Comparison of ENCODE assay signal across 11 cellular contexts in genomic region chr21:46287541-46287940, GRCh38. TPM values are rescaled to one million over a fixed set of nuclear protein-coding genes. Genes with fewer than 3 reads are reported as not detected.
DNase-seq lines count a peak whose midpoint lies in the region; ATAC-seq and TF ChIP-seq lines count a peak whose summit lies in the region.
"Had no signal": no experiment of that assay in that cellular context is flagged by ENCODE, and none has a peak within 500 bp of the region (broad histone marks: within the 10 kb centered on the region; RNA-seq: fewer than 3 reads in every experiment).

No MANE protein-coding gene starts in this region.

- no peak overlapping the region for H3K27ac Mint-ChIP-seq in activated naive CD8-positive, alpha-beta T cell
- H3K27ac Mint-ChIP-seq in activated naive CD8-positive, alpha-beta T cell treated with anti-CD3 and anti-CD28 coated beads, Interleukin-2, amount 50 U/mL, for 24 hours, result no peak overlapping the region
- peak overlapping the region in 1 of 6 donors; percentile 99 for H3K27ac Mint-ChIP-seq in immature natural killer cell

- no peaks in the 10 kb centered on the region for H3K9me3 Mint-ChIP-seq in activated naive CD8-positive, alpha-beta T cell (ENCODE audit: low read depth)
- H3K9me3 Mint-ChIP-seq in activated naive CD8-positive, alpha-beta T cell treated with anti-CD3 and anti-CD28 coated beads, Interleukin-2, amount 50 U/mL, for 24 hours, result no peaks in the 10 kb centered on the region
- H3K9me3 Mint-ChIP-seq in immature natural killer cell, result no peaks in the 10 kb centered on the region

- TF ChIP-seq CTCF in VCaP (conservative IDR thresholded peaks at IDR 0.05) (no peak), upper lobe of right lung (IDR thresholded peaks at IDR 0.05) (no peak)

- peaks cover 37% of the 10 kb centered on the region for H3K4me1 ChIP-seq in upper lobe of right lung

- H3K27me3 Mint-ChIP-seq in activated naive CD8-positive, alpha-beta T cell, result no peaks in the 10 kb centered on the region
- H3K27me3 Mint-ChIP-seq in activated naive CD8-positive, alpha-beta T cell treated with anti-CD3 and anti-CD28 coated beads, Interleukin-2, amount 50 U/mL, for 24 hours, result no peaks in the 10 kb centered on the region
- H3K27me3 Mint-ChIP-seq in immature natural killer cell (ENCODE audit: low read depth in 3 of 3), result peaks cover 3 to 16% (median 4%) of the 10 kb centered on the region in 3 donors

- peaks cover 28% of the 10 kb centered on the region for H3K36me3 ChIP-seq in upper lobe of right lung

- no peaks in the 10 kb centered on the region for H3K9me3 ChIP-seq in upper lobe of right lung

- H3K27ac ChIP-seq in VCaP (peak overlapping the region; percentile 99), upper lobe of right lung (no peak overlapping the region)

- no peaks in the 10 kb centered on the region for H3K27me3 ChIP-seq in upper lobe of right lung

- H3K4me1 Mint-ChIP-seq in activated naive CD8-positive, alpha-beta T cell (ENCODE audit: low read depth), result peaks cover 42% of the 10 kb centered on the region
- H3K4me1 Mint-ChIP-seq in activated naive CD8-positive, alpha-beta T cell treated with anti-CD3 and anti-CD28 coated beads, Interleukin-2, amount 50 U/mL, for 24 hours, result peaks cover 42% of the 10 kb centered on the region
- H3K4me1 Mint-ChIP-seq in immature natural killer cell, result peaks cover 46 to 53% of the 10 kb centered on the region in 2 donors

- peak overlapping the region; percentile 99 for H3K4me3 Mint-ChIP-seq in activated naive CD8-positive, alpha-beta T cell
- H3K4me3 Mint-ChIP-seq in activated naive CD8-positive, alpha-beta T cell treated with anti-CD3 and anti-CD28 coated beads, Interleukin-2, amount 50 U/mL, for 24 hours, result no peak overlapping the region
- H3K4me3 Mint-ChIP-seq in immature natural killer cell, result peak overlapping the region in 4 of 5 donors; percentile 12 to 100 (median 56)

- DNase-seq in activated naive CD8-positive, alpha-beta T cell treated with anti-CD3 and anti-CD28 coated beads, Interleukin-2, amount 50 U/mL, for 24 hours, result no peak
- no peak for DNase-seq in immature natural killer cell
- no peak for DNase-seq in upper lobe of right lung
- DNase-seq in NCI-H524 treated with DMSO at 0.1 percent for 48 hours (lab: John Stamatoyannopoulos, UW), result no peak
- no peak for DNase-seq in activated CD4-positive, alpha-beta T cell treated with anti-CD3 and anti-CD28 coated beads, Interleukin-2, amount 50 U/mL, for 4 hours
- DNase-seq: activated naive CD4-positive, alpha-beta T cell treated with anti-CD3 and anti-CD28 coated beads, Interleukin-2, amount 50 U/mL, for 16 hours; effector CD8-positive, alpha-beta T cell; stimulated activated CD4-positive, alpha-beta T cell treated with anti-CD3 and anti-CD28 coated beads, Interleukin-4, amount 100 ng/mL, for 1 hour had no signal

- peaks cover 7% of the 10 kb centered on the region for H3K36me3 Mint-ChIP-seq in activated naive CD8-positive, alpha-beta T cell
- H3K36me3 Mint-ChIP-seq in activated naive CD8-positive, alpha-beta T cell treated with anti-CD3 and anti-CD28 coated beads, Interleukin-2, amount 50 U/mL, for 24 hours (ENCODE audit: low read depth), result peaks cover 29% of the 10 kb centered on the region
- peaks cover 7 to 28% (median 25%) of the 10 kb centered on the region in 3 donors for H3K36me3 Mint-ChIP-seq in immature natural killer cell

- H3K4me3 ChIP-seq in upper lobe of right lung, result peak overlapping the region; percentile 80

- intact Hi-C loops in upper lobe of right lung (cut with DNase I), result no loop called here

- no peak for ATAC-seq in activated naive CD8-positive, alpha-beta T cell treated with anti-CD3 and anti-CD28 coated beads, Interleukin-2, amount 50 U/mL, for 24 hours
- ATAC-seq in upper lobe of right lung (no peak), HG02981 (IDR thresholded peaks at IDR 0.05; ENCODE audit: unreplicated experiment) (no peak)

RNA-seq across cellular contexts. Expression of gene YBEY, which starts 1.4 kb away (rescaled TPM):
- polyA plus RNA-seq in immature natural killer cell, result 10 to 100 TPM; 14.2 to 23.5 (median 22.1) TPM
- 14.0 TPM for total RNA-seq in upper lobe of right lung

RNA-seq across cellular contexts. Expression of gene MCM3AP, which starts 2.1 kb away (rescaled TPM):
- 10 to 100 TPM; 25.9 to 55.3 (median 28.5) TPM for polyA plus RNA-seq in immature natural killer cell
- total RNA-seq in upper lobe of right lung, result 92.2 TPM

RNA-seq across cellular contexts. Expression of gene C21orf58, which starts 36.1 kb away (rescaled TPM):
- polyA plus RNA-seq in immature natural killer cell, result 1 to 10 TPM in 1 of 3 donors, under 1 TPM in 2; 0.53 to 1.2 (median 0.91) TPM
- total RNA-seq in upper lobe of right lung, result 2.3 TPM

RNA-seq across cellular contexts. Expression of gene PCNT, which starts 36.4 kb away (rescaled TPM):
- 10 to 100 TPM in 1 of 3 donors, 1 to 10 TPM in 2; 2.9 to 47.0 (median 6.5) TPM for polyA plus RNA-seq in immature natural killer cell
- total RNA-seq in upper lobe of right lung, result 29.3 TPM

RNA-seq across cellular contexts. Expression of gene LSS, which starts 59.0 kb away (rescaled TPM):
- 10 to 100 TPM; 11.3 to 26.2 (median 13.9) TPM for polyA plus RNA-seq in immature natural killer cell
- 108 TPM for total RNA-seq in upper lobe of right lung
